Comparison of ENCODE assay signal across 8 cellular contexts in the genomic region with DNA sequence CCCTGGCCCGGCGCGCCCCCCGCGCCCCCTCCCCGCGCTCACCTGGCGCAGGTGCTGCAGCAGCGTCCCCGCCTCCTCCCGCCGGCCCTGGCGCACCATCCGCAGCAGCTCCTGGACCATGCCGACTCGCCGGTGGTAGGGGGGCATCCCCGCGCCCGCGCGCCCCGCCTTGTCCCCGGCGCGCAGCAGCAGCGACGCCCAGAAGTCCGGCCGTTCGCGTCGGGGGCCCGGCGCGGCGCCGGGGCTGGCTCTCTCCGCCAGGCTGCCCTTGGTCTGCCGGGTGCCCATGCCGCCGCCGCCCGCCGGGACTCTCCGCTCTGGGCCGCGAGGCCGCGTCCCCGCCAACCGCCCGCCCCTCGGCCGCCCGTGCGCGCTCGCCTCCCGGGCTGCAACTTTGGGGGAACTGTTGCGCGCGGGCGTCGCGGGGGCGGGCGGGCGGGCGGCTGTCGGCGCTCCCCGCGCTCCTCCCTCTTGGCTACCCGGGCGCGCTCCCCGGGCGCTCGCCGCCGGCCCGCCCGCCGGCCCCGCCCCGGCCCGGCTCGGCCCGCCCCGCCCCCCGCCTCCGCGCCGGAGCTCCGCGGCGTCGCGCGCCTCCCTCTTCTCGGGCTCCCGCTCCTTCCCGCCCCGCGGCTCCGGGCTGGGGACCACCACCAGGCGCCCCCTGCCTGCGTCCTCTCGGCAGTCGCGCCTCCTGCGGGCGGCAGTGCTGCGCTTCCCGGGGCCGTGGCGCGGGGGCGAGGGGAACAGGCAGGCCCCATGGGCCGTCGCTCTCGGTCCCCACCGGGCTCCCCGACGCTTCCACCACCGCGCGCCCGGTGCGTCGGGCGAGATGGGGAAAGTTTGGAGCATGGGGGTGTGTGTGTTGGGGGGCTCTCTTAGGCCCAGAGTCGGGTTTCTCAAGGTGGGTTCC. TPM values are rescaled to one million over a fixed set of nuclear protein-coding genes. Genes with fewer than 3 reads are reported as not detected.
DNase-seq lines count a peak whose midpoint lies in the region; ATAC-seq and TF ChIP-seq lines count a peak whose summit lies in the region.

A gene with protein sequence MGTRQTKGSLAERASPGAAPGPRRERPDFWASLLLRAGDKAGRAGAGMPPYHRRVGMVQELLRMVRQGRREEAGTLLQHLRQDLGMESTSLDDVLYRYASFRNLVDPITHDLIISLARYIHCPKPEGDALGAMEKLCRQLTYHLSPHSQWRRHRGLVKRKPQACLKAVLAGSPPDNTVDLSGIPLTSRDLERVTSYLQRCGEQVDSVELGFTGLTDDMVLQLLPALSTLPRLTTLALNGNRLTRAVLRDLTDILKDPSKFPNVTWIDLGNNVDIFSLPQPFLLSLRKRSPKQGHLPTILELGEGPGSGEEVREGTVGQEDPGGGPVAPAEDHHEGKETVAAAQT (minus strand): TSS at position 491 of the 910 bp plus-strand sequence. CDS start 203 bp downstream, at position 288.

- H3K4me2 ChIP-seq in OCI-LY7 (ENCODE audit: low read length) (no peak within 1 kb of the TSS; the same call in 1 of the 2 replicates), osteoblast (ENCODE audit: insufficient read depth, low read length) (peak within 1 kb of the TSS; percentile 72)

- H4K20me1 ChIP-seq in OCI-LY7 (ENCODE audit: insufficient read depth, low read length) (no peaks in the 10 kb centered on the region), osteoblast (ENCODE audit: insufficient read depth, low read length) (no peaks in the 10 kb centered on the region)

- H3K79me2 ChIP-seq in OCI-LY7 (ENCODE audit: insufficient read depth, low read depth, low read length) (no peaks in the 10 kb centered on the region), osteoblast (ENCODE audit: insufficient read depth, low read length) (no peaks in the 10 kb centered on the region)

- BruUV-seq in OCI-LY7 (replicated peaks; lab: Mats Ljungman, UMichigan) = no TSS peak

- TF ChIP-seq POLR2A in tibial nerve (IDR thresholded peaks at IDR 0.05) = no peak

- no peaks in the 10 kb centered on the region for H3K36me3 ChIP-seq in OCI-LY7 (ENCODE audit: insufficient read depth, low read length)
- H3K36me3 ChIP-seq in osteoblast (ENCODE audit: insufficient read depth, low read length) = no peaks in the 10 kb centered on the region
- H3K36me3 ChIP-seq in tibial nerve = no peaks in the 10 kb centered on the region

- H3K27me3 ChIP-seq in osteoblast (ENCODE audit: insufficient read depth, low read length) (peaks cover 52% of the 10 kb centered on the region), tibial nerve (peaks cover 0 to 7% of the 10 kb centered on the region in 2 donors)

- ATAC-seq in GM21390 (IDR thresholded peaks at IDR 0.05; ENCODE audit: unreplicated experiment) = peak; percentile 49
- no peak for ATAC-seq in HG03439 (IDR thresholded peaks at IDR 0.05; ENCODE audit: unreplicated experiment)

- intact Hi-C loops in OCI-LY7 (cut with micrococcal nuclease; ENCODE audit: unreplicated experiment) = no loop called here

- no peak for TF ChIP-seq EP300 in tibial nerve (IDR thresholded peaks at IDR 0.05)

- no peak within 1 kb of the TSS for H2AFZ ChIP-seq in OCI-LY7 (ENCODE audit: low read length)
- H2AFZ ChIP-seq in osteoblast (ENCODE audit: low read length) = peak within 1 kb of the TSS; percentile 47

- TF ChIP-seq CTCF in AG10803 (conservative IDR thresholded peaks at IDR 0.05; ENCODE audit: low read length) (no peak), OCI-LY7 (conservative IDR thresholded peaks at IDR 0.05; ENCODE audit: low read length) (0 out of 2 replicates have a peak, but pooled peaks have one; percentile 20), osteoblast (IDR thresholded peaks at IDR 0.05; ENCODE audit: extremely low read depth, low read depth, low read length) (no peak), tibial nerve (IDR thresholded peaks at IDR 0.05) (no peak)

- no peak within 1 kb of the TSS for H3K27ac ChIP-seq in OCI-LY7 (ENCODE audit: low read depth, low read length, poor library complexity, severe bottlenecking)
- H3K27ac ChIP-seq in osteoblast (ENCODE audit: low read depth, low read length) = no peak within 1 kb of the TSS
- peak within 1 kb of the TSS in 3 of 4 donors; percentile 67 to 74 (median 73) for H3K27ac ChIP-seq in tibial nerve

- H3K4me3 ChIP-seq in AG10803 (ENCODE audit: low read length) (peak within 1 kb of the TSS; percentile 39), OCI-LY7 (ENCODE audit: low read depth, low read length, poor library complexity, severe bottlenecking) (no peak within 1 kb of the TSS), osteoblast (ENCODE audit: insufficient read depth, low read length) (peak within 1 kb of the TSS; percentile 66), tibial nerve (peak within 1 kb of the TSS; percentile 41 to 72 (median 55))

- CTCF ChIA-PET in OCI-LY7 (lab: Charles Lee; ENCODE audit: unreplicated experiment) = no interaction called here

- no peaks in the 10 kb centered on the region for H3K9me2 ChIP-seq in OCI-LY7 (ENCODE audit: insufficient read depth, low read length)

- H3K9me3 ChIP-seq in OCI-LY7 (ENCODE audit: low read length) = no peaks in the 10 kb centered on the region
- H3K9me3 ChIP-seq in osteoblast (ENCODE audit: low read depth, low read length) = no peaks in the 10 kb centered on the region
- H3K9me3 ChIP-seq in tibial nerve = no peaks in the 10 kb centered on the region

- 1 to 2% methylated on average over 43 to 47 of the region's 134 CpGs for WGBS in tibial nerve, 2 donors

- H3K4me1 ChIP-seq in OCI-LY7 (ENCODE audit: insufficient read depth, low read length, poor library complexity, severe bottlenecking) (no peaks in the 10 kb centered on the region), osteoblast (ENCODE audit: insufficient read depth, low read length) (peaks cover under 1% of the 10 kb centered on the region), tibial nerve (peaks cover 0 to 47% (median 15%) of the 10 kb centered on the region in 4 donors)

- DNase-seq in AG10803 (ENCODE audit: low read depth) (peak; percentile 22), OCI-LY7 (ENCODE audit: low spot score) (no peak), activated gamma-delta T cell (lab: John Stamatoyannopoulos, UW) (peak; percentile 47), glomerular visceral epithelial cell (ENCODE audit: extremely low spot score) (peak; percentile 58), osteoblast (ENCODE audit: insufficient read length, low spot score, missing footprints) (peak; percentile 97), tibial nerve (ENCODE audit: low spot score in 2 of 2) (no peak)

- POLR2A ChIA-PET in OCI-LY7 (lab: Charles Lee) = no interaction called here

RNA-seq across cellular contexts. Expression of the gene that starts here (rescaled TPM):
- not detected in 2 replicates for total RNA-seq in OCI-LY7 (2014; rRNA removed; shearing (Covaris generic))
- total RNA-seq in OCI-LY7 (2022) = not detected in 2 replicates
- total RNA-seq in osteoblast = 0.88 and 1.4 TPM in 2 replicates
- 10 to 100 TPM in 1 of 4 donors, 1 to 10 TPM in 3; 2.9 to 10.3 (median 5.4) TPM for total RNA-seq in tibial nerve

Comparison
In these comparisons a context has a peak if more than half of its experiments do, and no peak if none do; other contexts are left out.
1. DNase-seq: peak in AG10803 (single experiment), activated gamma-delta T cell (single experiment), glomerular visceral epithelial cell (single experiment) and osteoblast (single experiment); none in OCI-LY7 (single experiment) and tibial nerve (0 of 2).
2. H3K27ac ChIP-seq: peak in tibial nerve (3 of 4); none in OCI-LY7 (single experiment) and osteoblast (single experiment).